Comparison of ENCODE assay signal across 8 cellular contexts in genomic region chr7:77451950-77452349, GRCh38. TPM values are rescaled to one million over a fixed set of nuclear protein-coding genes. Genes with fewer than 3 reads are reported as not detected.
A peak's percentile ranks its signal among the peaks of the same experiment; 100 is the strongest.
DNase-seq lines count a peak whose midpoint lies in the region; ATAC-seq and FAIRE-seq lines count a peak whose summit lies in the region.
"Not testable (repeated sequence)": the region's sequence is repeated elsewhere in the genome, so short reads cannot be mapped to it uniquely, and the experiment has no call there.
"Had no signal": no experiment of that assay in that cellular context is flagged by ENCODE, and none has a peak within 500 bp of the region (broad histone marks: within the 10 kb centered on the region; RNA-seq: fewer than 3 reads in every experiment).

No MANE protein-coding gene starts in this region.

- peak overlapping the region; percentile 27 for H3K4me3 Mint-ChIP-seq in activated CD8-positive, alpha-beta memory T cell treated with anti-CD3 and anti-CD28 coated beads, Interleukin-2, amount 10 ng/mL, durations not matched to agents 7 days and 5 days
- H3K4me3 Mint-ChIP-seq in memory B cell = peak overlapping the region; percentile 82

- not testable (repeated sequence) for H3K27me3 Mint-ChIP-seq in activated CD8-positive, alpha-beta memory T cell treated with anti-CD3 and anti-CD28 coated beads, Interleukin-2, amount 10 ng/mL, durations not matched to agents 7 days and 5 days; memory B cell

- not testable (repeated sequence) for H3K27ac Mint-ChIP-seq in activated CD8-positive, alpha-beta memory T cell treated with anti-CD3 and anti-CD28 coated beads, Interleukin-2, amount 10 ng/mL, durations not matched to agents 7 days and 5 days
- H3K27ac Mint-ChIP-seq in memory B cell = peak overlapping the region; percentile 86

- not testable (repeated sequence) for H3K4me1 Mint-ChIP-seq in activated CD8-positive, alpha-beta memory T cell treated with anti-CD3 and anti-CD28 coated beads, Interleukin-2, amount 10 ng/mL, durations not matched to agents 7 days and 5 days
- H3K4me1 Mint-ChIP-seq in memory B cell = peaks cover 13% of the 10 kb centered on the region

- not testable (repeated sequence) for H3K36me3 Mint-ChIP-seq in activated CD8-positive, alpha-beta memory T cell treated with anti-CD3 and anti-CD28 coated beads, Interleukin-2, amount 10 ng/mL, durations not matched to agents 7 days and 5 days; memory B cell

- not testable (repeated sequence) for DNase-seq in GM18507 (ENCODE audit: extremely low spot score, insufficient read length, low read depth); activated CD8-positive, alpha-beta memory T cell treated with anti-CD3 and anti-CD28 coated beads, Interleukin-2, amount 10 ng/mL, durations not matched to agents 7 days and 5 days; memory B cell (ENCODE audit: low spot score in 2 of 2)

- peak; percentile 9 for FAIRE-seq in GM18507 (lab: Jason Lieb, UNC)

- ATAC-seq in GM19025 (IDR thresholded peaks at IDR 0.05; ENCODE audit: low read depth, unreplicated experiment) = peak; percentile 63
- ATAC-seq in GM21619 (IDR thresholded peaks at IDR 0.05; ENCODE audit: unreplicated experiment) = peak; percentile 70
- peak; percentile 64 for ATAC-seq in HG02798 (IDR thresholded peaks at IDR 0.05; ENCODE audit: poor library complexity, unreplicated experiment)
- ATAC-seq in HG03565 (IDR thresholded peaks at IDR 0.05; ENCODE audit: unreplicated experiment) = peak; percentile 48
- not testable (repeated sequence) for ATAC-seq in activated CD8-positive, alpha-beta memory T cell treated with anti-CD3 and anti-CD28 coated beads, Interleukin-2, amount 10 ng/mL, durations not matched to agents 7 days and 5 days; memory B cell (ENCODE audit: low read depth)

- CTCF ChIA-PET in activated CD8-positive, alpha-beta memory T cell treated with anti-CD3 and anti-CD28 coated beads, Interleukin-2, amount 10 ng/mL, durations not matched to agents 7 days and 5 days (lab: Charles Lee) = not testable (repeated sequence)

- not testable (repeated sequence) for H3K9me3 Mint-ChIP-seq in activated CD8-positive, alpha-beta memory T cell treated with anti-CD3 and anti-CD28 coated beads, Interleukin-2, amount 10 ng/mL, durations not matched to agents 7 days and 5 days (ENCODE audit: low read depth); memory B cell

RNA-seq across cellular contexts. Expression of gene GSAP, which starts 35.8 kb away (rescaled TPM):
- total RNA-seq in activated CD8-positive, alpha-beta memory T cell treated with anti-CD3 and anti-CD28 coated beads, Interleukin-2, amount 10 ng/mL, durations not matched to agents 7 days and 5 days = 1 to 10 TPM; 3.5 to 4.0 TPM
- total RNA-seq: G401 had no signal
